7 cellular contexts compared by ENCODE assay signal in genomic region chr16:86559802-86560305, GRCh38. TPM values are rescaled to one million over a fixed set of nuclear protein-coding genes. Genes with fewer than 3 reads are reported as not detected.
"Had no signal": no experiment of that assay in that cellular context is flagged by ENCODE, and none has a peak within 500 bp of the region (broad histone marks: within the 10 kb centered on the region; RNA-seq: fewer than 3 reads in every experiment).

No MANE protein-coding gene starts in this region.

- DNase-seq: H9, HCEC 1CT had no signal

- H3K27ac ChIP-seq: HL-60 had no signal

- H3K4me3 ChIP-seq: GM23338 had no signal

- H2AFZ ChIP-seq: GM23338 had no signal

- ATAC-seq: GM23338, HepG2 had no signal

- H3K4me2 ChIP-seq: GM23338 had no signal

RNA-seq across cellular contexts. Expression of gene FOXC2, which starts 6.8 kb away (rescaled TPM):
- total RNA-seq: GM23338, H9, HepG2 had no signal
- polyA plus RNA-seq: H1, HepG2, IgD-negative memory B cell had no signal

RNA-seq across cellular contexts. Expression of gene FOXL1, which starts 18.5 kb away (rescaled TPM):
- total RNA-seq: H1, HepG2 had no signal
- polyA plus RNA-seq: GM23338, HepG2, IgD-negative memory B cell had no signal

RNA-seq across cellular contexts. Expression of gene FOXF1, which starts 49.5 kb away (rescaled TPM):
- total RNA-seq: H1, H9, HepG2 had no signal
- polyA plus RNA-seq: HepG2, IgD-negative memory B cell had no signal
